Comparison of ENCODE assay signal across 17 cellular contexts in genomic region chr16:13012591-13012990, GRCh38.
"Had no signal": no experiment of that assay in that cellular context is flagged by ENCODE, and none has a peak within 500 bp of the region (broad histone marks: within the 10 kb centered on the region; RNA-seq: fewer than 3 reads in every experiment).

No MANE protein-coding gene starts in this region.

- H3K36me3 Mint-ChIP-seq: activated naive CD4-positive, alpha-beta T cell treated with anti-CD3 and anti-CD28 coated beads, Interleukin-2, amount 50 U/mL, for 24 hours had no signal

- H3K36me3 ChIP-seq: adrenal gland, gastrocnemius medialis, left ventricle myocardium inferior had no signal

- H3K9me3 Mint-ChIP-seq: activated B cell treated with CpG ODN at 0.5 μM for 24 hours; activated CD8-positive, alpha-beta T cell treated with anti-CD3 and anti-CD28 coated beads for 36 hours; activated naive CD4-positive, alpha-beta T cell treated with anti-CD3 and anti-CD28 coated beads, Interleukin-2, amount 50 U/mL, for 24 hours; activated T-cell treated with anti-CD3 and anti-CD28 coated beads, Interleukin-2, amount 50 U/mL, for 4 hours had no signal

- ATAC-seq: activated CD8-positive, alpha-beta T cell treated with anti-CD3 and anti-CD28 coated beads for 36 hours; activated T-cell treated with anti-CD3 and anti-CD28 coated beads, Interleukin-2, amount 50 U/mL, for 4 hours; gastrocnemius medialis; mucosa of descending colon; naive thymus-derived CD8-positive, alpha-beta T cell had no signal

- H3K27me3 ChIP-seq: adrenal gland, gastrocnemius medialis had no signal

- H3K27me3 Mint-ChIP-seq: activated B cell treated with CpG ODN at 0.5 μM for 24 hours had no signal

- H3K27ac ChIP-seq: adrenal gland, gastrocnemius medialis, left ventricle myocardium inferior, skin epidermis had no signal

- DNase-seq: activated B cell treated with CpG ODN at 0.5 μM for 24 hours; activated CD4-positive, alpha-beta T cell treated with anti-CD3 and anti-CD28 coated beads for 48 hours; activated CD8-positive, alpha-beta T cell treated with anti-CD3 and anti-CD28 coated beads for 36 hours; activated effector memory CD4-positive, alpha-beta T cell treated with Interleukin-2 at 50 U/mL for 16 hours; activated T-cell treated with anti-CD3 and anti-CD28 coated beads, Interleukin-2, amount 50 U/mL, for 4 hours; erythroblast; gastrocnemius medialis; left ventricle myocardium inferior; mucosa of descending colon; naive thymus-derived CD8-positive, alpha-beta T cell; stimulated activated CD4-positive, alpha-beta T cell treated with anti-CD3 and anti-CD28 coated beads, Interleukin-15, amount 100 ng/mL, for 24 hours; stimulated activated CD4-positive, alpha-beta T cell treated with anti-CD3 and anti-CD28 coated beads, Interleukin-4, amount 100 ng/mL, for 1 hour; stimulated activated naive CD4-positive, alpha-beta T cell; trophoblast cell had no signal

- H3K4me1 ChIP-seq: adrenal gland, gastrocnemius medialis, left ventricle myocardium inferior had no signal

- H3K27ac Mint-ChIP-seq: activated B cell treated with CpG ODN at 0.5 μM for 24 hours; activated CD8-positive, alpha-beta T cell treated with anti-CD3 and anti-CD28 coated beads for 36 hours; activated naive CD4-positive, alpha-beta T cell treated with anti-CD3 and anti-CD28 coated beads, Interleukin-2, amount 50 U/mL, for 24 hours; naive thymus-derived CD8-positive, alpha-beta T cell had no signal

- H3K4me1 Mint-ChIP-seq: activated B cell treated with CpG ODN at 0.5 μM for 24 hours; activated naive CD4-positive, alpha-beta T cell treated with anti-CD3 and anti-CD28 coated beads, Interleukin-2, amount 50 U/mL, for 24 hours; naive thymus-derived CD8-positive, alpha-beta T cell had no signal

- H3K4me3 ChIP-seq: adrenal gland, gastrocnemius medialis, left ventricle myocardium inferior, mucosa of descending colon, skin epidermis had no signal

- H3K4me3 Mint-ChIP-seq: activated B cell treated with CpG ODN at 0.5 μM for 24 hours; activated CD8-positive, alpha-beta T cell treated with anti-CD3 and anti-CD28 coated beads for 36 hours; activated naive CD4-positive, alpha-beta T cell treated with anti-CD3 and anti-CD28 coated beads, Interleukin-2, amount 50 U/mL, for 24 hours; activated T-cell treated with anti-CD3 and anti-CD28 coated beads, Interleukin-2, amount 50 U/mL, for 4 hours; naive thymus-derived CD8-positive, alpha-beta T cell had no signal
